In genomic region chr1:12467570-12468286, GRCh38 we compare ENCODE assay signal across 24 cellular contexts.
DNase-seq lines count a peak whose midpoint lies in the region; ATAC-seq and TF ChIP-seq lines count a peak whose summit lies in the region.
"Had no signal": no experiment of that assay in that cellular context is flagged by ENCODE, and none has a peak within 500 bp of the region (broad histone marks: within the 10 kb centered on the region; RNA-seq: fewer than 3 reads in every experiment).

No MANE protein-coding gene starts in this region.

- no peak overlapping the region for H3K4me3 Mint-ChIP-seq in activated naive CD4-positive, alpha-beta T cell treated with anti-CD3 and anti-CD28 coated beads for 36 hours
- peak overlapping the region; percentile 66 for H3K4me3 Mint-ChIP-seq in activated T-helper 17 cell treated with anti-CD3 and anti-CD28 coated beads, Interleukin-2, amount 50 U/mL, for 72 hours
- peak overlapping the region; percentile 47 for H3K4me3 Mint-ChIP-seq in stimulated activated naive CD8-positive, alpha-beta T cell treated with anti-CD3 and anti-CD28 coated beads, Interleukin-15, Interleukin-2, amounts not matched to agents 100 ng/mL and 50 ng/mL, for 24 hours

- TF ChIP-seq EP300 in gastroesophageal sphincter (IDR thresholded peaks at IDR 0.05): no peak

- no peak for DNase-seq in activated naive CD4-positive, alpha-beta T cell treated with anti-CD3 and anti-CD28 coated beads for 36 hours
- DNase-seq in activated naive CD4-positive, alpha-beta T cell treated with Interleukin-2 at 50 U/mL for 16 hours: no peak
- no peak for DNase-seq in islet precursor cell
- DNase-seq: ACHN; activated CD4-positive, alpha-beta T cell treated with anti-CD3 and anti-CD28 coated beads, Interleukin-2, amount 50 U/mL, for 1 hour; activated T-cell treated with anti-CD3 and anti-CD28 coated beads, Interleukin-2, amount 50 U/mL, for 1 hour; amniotic stem cell; foreskin keratinocyte; GM23248; hypothalamus; Karpas-422; kidney; NCI-H2029; NCI-H345; right cardiac atrium; SHP77; stimulated activated CD4-positive, alpha-beta T cell treated with anti-CD3 and anti-CD28 coated beads, Interleukin-15, amount 100 ng/mL, for 24 hours had no signal

- no peak for TF ChIP-seq CTCF in gastroesophageal sphincter (IDR thresholded peaks at IDR 0.05)

- H3K27me3 ChIP-seq in gastroesophageal sphincter: no peaks in the 10 kb centered on the region
- H3K27me3 ChIP-seq: cardiac muscle cell, foreskin keratinocyte had no signal

- no peaks in the 10 kb centered on the region for H3K36me3 ChIP-seq in gastroesophageal sphincter
- H3K36me3 ChIP-seq: cardiac muscle cell had no signal

- peak overlapping the region in 3 of 4 donors; percentile 89 to 93 (median 90) for H3K27ac ChIP-seq in gastroesophageal sphincter
- H3K27ac ChIP-seq: C4-2B, cardiac muscle cell, foreskin keratinocyte, GM23248 had no signal

- peak; percentile 85 for ATAC-seq in activated T-helper 17 cell treated with anti-CD3 and anti-CD28 coated beads, Interleukin-2, amount 50 U/mL, for 72 hours (replicated peaks)
- ATAC-seq in gastroesophageal sphincter (no peak), HG02840 (IDR thresholded peaks at IDR 0.05; ENCODE audit: low FRiP score, unreplicated experiment) (no peak), HG03108 (IDR thresholded peaks at IDR 0.05; ENCODE audit: unreplicated experiment) (no peak)
- ATAC-seq: foreskin keratinocyte, right cardiac atrium had no signal

- peaks cover 11% of the 10 kb centered on the region for H3K36me3 Mint-ChIP-seq in activated naive CD4-positive, alpha-beta T cell treated with anti-CD3 and anti-CD28 coated beads for 36 hours (ENCODE audit: low read depth)
- peaks cover 43% of the 10 kb centered on the region for H3K36me3 Mint-ChIP-seq in activated T-helper 17 cell treated with anti-CD3 and anti-CD28 coated beads, Interleukin-2, amount 50 U/mL, for 72 hours (ENCODE audit: low read depth)
- peaks cover 64% of the 10 kb centered on the region for H3K36me3 Mint-ChIP-seq in stimulated activated naive CD8-positive, alpha-beta T cell treated with anti-CD3 and anti-CD28 coated beads, Interleukin-15, Interleukin-2, amounts not matched to agents 100 ng/mL and 50 ng/mL, for 24 hours (ENCODE audit: low read depth)

- H3K4me1 Mint-ChIP-seq in activated naive CD4-positive, alpha-beta T cell treated with anti-CD3 and anti-CD28 coated beads for 36 hours (ENCODE audit: low read depth): peaks cover 57% of the 10 kb centered on the region
- peaks cover 35% of the 10 kb centered on the region for H3K4me1 Mint-ChIP-seq in activated T-helper 17 cell treated with anti-CD3 and anti-CD28 coated beads, Interleukin-2, amount 50 U/mL, for 72 hours
- H3K4me1 Mint-ChIP-seq in stimulated activated naive CD8-positive, alpha-beta T cell treated with anti-CD3 and anti-CD28 coated beads, Interleukin-15, Interleukin-2, amounts not matched to agents 100 ng/mL and 50 ng/mL, for 24 hours (ENCODE audit: low read depth): peaks cover 69% of the 10 kb centered on the region

- WGBS in gastroesophageal sphincter (ENCODE audit: low coverage in 1 of 2), 2 donors: 81 to 87% methylated on average over 6 of the region's 6 CpGs

- peak overlapping the region; percentile 86 for H3K27ac Mint-ChIP-seq in activated naive CD4-positive, alpha-beta T cell treated with anti-CD3 and anti-CD28 coated beads for 36 hours
- H3K27ac Mint-ChIP-seq in activated T-helper 17 cell treated with anti-CD3 and anti-CD28 coated beads, Interleukin-2, amount 50 U/mL, for 72 hours: peak overlapping the region; percentile 91
- H3K27ac Mint-ChIP-seq in stimulated activated naive CD8-positive, alpha-beta T cell treated with anti-CD3 and anti-CD28 coated beads, Interleukin-15, Interleukin-2, amounts not matched to agents 100 ng/mL and 50 ng/mL, for 24 hours: peak overlapping the region; percentile 96

- H3K9me3 Mint-ChIP-seq in activated naive CD4-positive, alpha-beta T cell treated with anti-CD3 and anti-CD28 coated beads for 36 hours: no peaks in the 10 kb centered on the region
- H3K9me3 Mint-ChIP-seq in activated T-helper 17 cell treated with anti-CD3 and anti-CD28 coated beads, Interleukin-2, amount 50 U/mL, for 72 hours: no peaks in the 10 kb centered on the region
- no peaks in the 10 kb centered on the region for H3K9me3 Mint-ChIP-seq in stimulated activated naive CD8-positive, alpha-beta T cell treated with anti-CD3 and anti-CD28 coated beads, Interleukin-15, Interleukin-2, amounts not matched to agents 100 ng/mL and 50 ng/mL, for 24 hours

- H3K4me1 ChIP-seq in gastroesophageal sphincter: peaks cover 32 to 77% (median 38%) of the 10 kb centered on the region in 3 donors
- H3K4me1 ChIP-seq: foreskin keratinocyte had no signal

- intact Hi-C loops in activated naive CD4-positive, alpha-beta T cell treated with anti-CD3 and anti-CD28 coated beads for 36 hours (cut with micrococcal nuclease): loop anchor here (1.0 kb wide), 4 partner anchors 9 to 52 kb away; no protein-coding TSS in a partner anchor

- H3K9me3 ChIP-seq in gastroesophageal sphincter: no peaks in the 10 kb centered on the region

- CTCF ChIA-PET in activated naive CD4-positive, alpha-beta T cell treated with anti-CD3 and anti-CD28 coated beads for 36 hours (lab: Charles Lee): no interaction called here

- no peaks in the 10 kb centered on the region for H3K27me3 Mint-ChIP-seq in activated naive CD4-positive, alpha-beta T cell treated with anti-CD3 and anti-CD28 coated beads for 36 hours (ENCODE audit: low read depth)
- no peaks in the 10 kb centered on the region for H3K27me3 Mint-ChIP-seq in activated T-helper 17 cell treated with anti-CD3 and anti-CD28 coated beads, Interleukin-2, amount 50 U/mL, for 72 hours
- no peaks in the 10 kb centered on the region for H3K27me3 Mint-ChIP-seq in stimulated activated naive CD8-positive, alpha-beta T cell treated with anti-CD3 and anti-CD28 coated beads, Interleukin-15, Interleukin-2, amounts not matched to agents 100 ng/mL and 50 ng/mL, for 24 hours

- no peak overlapping the region for H3K4me3 ChIP-seq in gastroesophageal sphincter
- H3K4me3 ChIP-seq: cardiac muscle cell, GM23248 had no signal

- TF ChIP-seq POLR2A in gastroesophageal sphincter (IDR thresholded peaks at IDR 0.05): no peak
